ENCODE assay signal across 13 cellular contexts in genomic region chr6:12296255-12296573, GRCh38. TPM values are rescaled to one million over a fixed set of nuclear protein-coding genes. Genes with fewer than 3 reads are reported as not detected.
A peak's percentile ranks its signal among the peaks of the same experiment; 100 is the strongest.
DNase-seq lines count a peak whose midpoint lies in the region; ATAC-seq and TF ChIP-seq lines count a peak whose summit lies in the region.
"Had no signal": no experiment of that assay in that cellular context is flagged by ENCODE, and none has a peak within 500 bp of the region (broad histone marks: within the 10 kb centered on the region; RNA-seq: fewer than 3 reads in every experiment).

No MANE protein-coding gene starts in this region.

- H3K27me3 ChIP-seq in SK-N-SH (ENCODE audit: insufficient read depth) (no peaks in the 10 kb centered on the region), skeletal muscle satellite cell (ENCODE audit: control insufficient read depth, insufficient read depth, low read length) (no peaks in the 10 kb centered on the region)
- H3K27me3 ChIP-seq: uterus had no signal

- H3K4me3 ChIP-seq in SK-N-SH (ENCODE audit: low read depth in 2 of 2, low read length in 1 of 2), result peak overlapping the region in 1 of 2 experiments; percentile 25; a peak in 1 of 4 replicates
- H3K4me3 ChIP-seq in fibroblast of mammary gland (ENCODE audit: control insufficient read depth, low read depth, low read length), result no peak overlapping the region
- H3K4me3 ChIP-seq in skeletal muscle satellite cell (ENCODE audit: low read length), result peak overlapping the region; percentile 24
- H3K4me3 ChIP-seq: SK-N-MC, uterus had no signal

- CTCF ChIA-PET in SK-N-SH (lab: Yijun Ruan, JAX), result interaction anchor here (7.5 kb wide), 1 partner anchor 308 kb away, joined by 91 read pairs; no protein-coding TSS in a partner anchor

- H3K9me3 ChIP-seq in SK-N-SH, result no peaks in the 10 kb centered on the region
- H3K9me3 ChIP-seq in skeletal muscle satellite cell (replicated peaks; ENCODE audit: low read length), result no peaks in the 10 kb centered on the region
- H3K9me3 ChIP-seq: uterus had no signal

- peak overlapping the region; percentile 17; the same call in 1 of the 2 replicates for H3K9ac ChIP-seq in SK-N-SH
- H3K9ac ChIP-seq in skeletal muscle satellite cell (ENCODE audit: low read depth, low read length), result peak overlapping the region; percentile 69

- DNase-seq in EH (ENCODE audit: low read depth) (peak; percentile 95), SK-N-SH (no peak), fibroblast of mammary gland (ENCODE audit: low read depth) (peak; percentile 84), DMS 273 treated with DMSO at 0.1 percent for 48 hours (lab: John Stamatoyannopoulos, UW) (no peak)
- DNase-seq in effector CD4-positive, alpha-beta T cell, result no peak
- DNase-seq: activated CD4-positive, alpha-beta memory T cell treated with anti-CD3 and anti-CD28 coated beads for 36 hours; DMS79; uterus had no signal

- H4K20me1 ChIP-seq in SK-N-SH (ENCODE audit: insufficient read depth), result no peaks in the 10 kb centered on the region

- ATAC-seq in GM21526 (IDR thresholded peaks at IDR 0.05; ENCODE audit: low FRiP score, unreplicated experiment), result no peak
- ATAC-seq in GM21390 (IDR thresholded peaks at IDR 0.05; ENCODE audit: unreplicated experiment), result no peak

- POLR2A ChIA-PET in SK-N-SH (lab: Yijun Ruan, JAX), result no interaction called here

- no peak for TF ChIP-seq RAD21 in SK-N-SH (IDR thresholded peaks at IDR 0.05; ENCODE audit: low read length)

- H3K27ac ChIP-seq in SK-N-SH (ENCODE audit: low read depth in 2 of 2, low read length in 1 of 2), result peak overlapping the region; percentile 62 to 63; a peak in 3 of 4 replicates
- H3K27ac ChIP-seq: HL-60, SK-N-MC, uterus had no signal

- H3K9me2 ChIP-seq in SK-N-SH, result no peaks in the 10 kb centered on the region

- H3K4me2 ChIP-seq in SK-N-SH, result peak overlapping the region; percentile 51
- H3K4me2 ChIP-seq in skeletal muscle satellite cell (ENCODE audit: low read length), result peak overlapping the region; percentile 60

- WGBS in SK-N-SH (ENCODE audit: low lambda C conversion rate), result 25% methylated on average over 5 of the region's 5 CpGs

- H3F3A ChIP-seq in SK-N-SH (replicated peaks; ENCODE audit: insufficient read depth), result peaks cover 4% of the 10 kb centered on the region

- H2AFZ ChIP-seq in SK-N-SH (ENCODE audit: low read depth), result peak overlapping the region; percentile 47

- peaks cover 3% of the 10 kb centered on the region in 2 experiments for H3K36me3 ChIP-seq in SK-N-SH (replicated peaks in 1 of 2; ENCODE audit: control insufficient read depth in 1 of 2, insufficient read depth in 2 of 2, low read length in 1 of 2)
- peaks cover 16% of the 10 kb centered on the region for H3K36me3 ChIP-seq in skeletal muscle satellite cell (ENCODE audit: insufficient read depth, low read length)
- H3K36me3 ChIP-seq: uterus had no signal

- no peak for TF ChIP-seq CTCF in SK-N-SH (IDR thresholded peaks at IDR 0.05)
- no peak for TF ChIP-seq CTCF in fibroblast of mammary gland (conservative IDR thresholded peaks at IDR 0.05; ENCODE audit: control insufficient read depth, insufficient read depth, low read depth, low read length)

- H3K4me1 ChIP-seq in SK-N-SH (ENCODE audit: control insufficient read depth in 1 of 2, insufficient read depth in 2 of 2, low read depth in 1 of 2, low read length in 1 of 2), result peaks cover 1 to 12% of the 10 kb centered on the region in 2 experiments; a peak in 2 of 4 replicates
- H3K4me1 ChIP-seq in skeletal muscle satellite cell (ENCODE audit: control insufficient read depth, insufficient read depth, low read length), result peaks cover 54% of the 10 kb centered on the region
- H3K4me1 ChIP-seq: uterus had no signal

- TF ChIP-seq EP300 in SK-N-SH (IDR thresholded peaks at IDR 0.05; ENCODE audit: borderline replicate concordance in 1 of 2, low read depth in 1 of 2, low read length in 1 of 2), result 0 out of 4 replicates have a peak, but pooled peaks of 1 of the 2 experiments have one; percentile 15

- peaks cover 14% of the 10 kb centered on the region; the same call in 1 of the 2 replicates for H3K79me2 ChIP-seq in SK-N-SH (ENCODE audit: insufficient read depth)

TF ChIP-seq in SK-N-SH, 30 proteins besides CTCF, POLR2A, EP300 and RAD21 (continues in another document):
- TF ChIP-seq FOSL2 (IDR thresholded peaks at IDR 0.05; ENCODE audit: borderline replicate concordance, low read depth) (peak; percentile 51), TCF12 (IDR thresholded peaks at IDR 0.05) (peak; percentile 80), SMC3 (IDR thresholded peaks at IDR 0.05; ENCODE audit: low read depth, low read length) (no peak), MXI1 (IDR thresholded peaks at IDR 0.05; ENCODE audit: low read depth, low read length) (no peak), NFIC (IDR thresholded peaks at IDR 0.05; ENCODE audit: borderline replicate concordance) (no peak), GABPA (IDR thresholded peaks at IDR 0.05; ENCODE audit: low read depth) (no peak), MEF2A (IDR thresholded peaks at IDR 0.05; ENCODE audit: borderline replicate concordance, low read depth) (no peak), RFX5 (IDR thresholded peaks at IDR 0.05; ENCODE audit: low read length) (no peak), PBX3 (IDR thresholded peaks at IDR 0.05) (0 out of 2 replicates have a peak, but pooled peaks have one; percentile 24), FOXJ3 (CRISPR knock-in tag; IDR thresholded peaks at IDR 0.05) (no peak), RXRA (IDR thresholded peaks at IDR 0.05; ENCODE audit: borderline replicate concordance, low read depth) (no peak), REST (IDR thresholded peaks at IDR 0.05; ENCODE audit: low read depth, low read length) (no peak), NRF1 (IDR thresholded peaks at IDR 0.05; ENCODE audit: low read depth, low read length) (no peak), JUND (IDR thresholded peaks at IDR 0.05) (peak; percentile 44; the same call in 1 of the 2 replicates), SIN3A (IDR thresholded peaks at IDR 0.05; ENCODE audit: borderline replicate concordance, low read depth, low read length) (no peak), MAX (IDR thresholded peaks at IDR 0.05; ENCODE audit: low read depth) (no peak), IRF3 (IDR thresholded peaks at IDR 0.05; ENCODE audit: low read depth, low read length) (no peak), TEAD4 (IDR thresholded peaks at IDR 0.05; ENCODE audit: borderline replicate concordance, insufficient read depth) (0 out of 2 replicates have a peak, but pooled peaks have one; percentile 37), FOXM1 (IDR thresholded peaks at IDR 0.05; ENCODE audit: low read depth) (no peak)

RNA-seq across cellular contexts. Expression of gene EDN1, which starts 6.1 kb away (rescaled TPM):
- polyA plus RNA-seq in SK-N-SH (2012; rRNA removed), result 1.3 TPM in 2 replicates
- polyA plus RNA-seq in SK-N-SH (2012; cell fraction: cytosol; rRNA removed), result 1.5 and 1.6 TPM in 2 replicates
- 1.7 and 3.4 TPM in 2 replicates for polyA plus RNA-seq in SK-N-SH (2012; cell fraction: nucleus; rRNA removed)
- total RNA-seq in skeletal muscle satellite cell (2012; rRNA removed), result 0.22 TPM in 1 of 2 replicates, not detected in the other
- total RNA-seq: activated CD4-positive, alpha-beta memory T cell treated with anti-CD3 and anti-CD28 coated beads for 36 hours had no signal

Comparison
In these comparisons a context has a peak if more than half of its experiments do, and no peak if none do; other contexts are left out.
1. DNase-seq: peak in EH (single experiment) and fibroblast of mammary gland (single experiment); none in SK-N-SH (single experiment), effector CD4-positive, alpha-beta T cell (single experiment) and DMS 273 treated with DMSO at 0.1 percent for 48 hours (single experiment).